In genomic region chr1:37949524-37950152, GRCh38 we compare ENCODE assay signal across 2 cellular contexts.
TF ChIP-seq lines count a peak whose summit lies in the region.

No MANE protein-coding gene starts in this region.

TF ChIP-seq in Ishikawa, 13 proteins besides CTCF, POLR2A, EP300 and RAD21:
- TF ChIP-seq YY1 (IDR thresholded peaks at IDR 0.05; ENCODE audit: low read depth) (no peak), USF1 (IDR thresholded peaks at IDR 0.05) (no peak), FOXM1 (IDR thresholded peaks at IDR 0.05; ENCODE audit: borderline replicate concordance, low read depth) (no peak), CREB1 (IDR thresholded peaks at IDR 0.05; ENCODE audit: low read depth) (no peak), EGR1 (IDR thresholded peaks at IDR 0.05) (no peak), REST (IDR thresholded peaks at IDR 0.05; ENCODE audit: low read depth) (peak; percentile 63), ZBTB7A (IDR thresholded peaks at IDR 0.05; ENCODE audit: low read depth) (no peak)
TF ChIP-seq in Ishikawa: peak in this region for 1.

TF ChIP-seq in H1, 55 proteins besides CTCF, POLR2A, EP300 and RAD21:
- TF ChIP-seq BRCA1 (IDR thresholded peaks at IDR 0.05; ENCODE audit: low read depth, low read length) (no peak), SUZ12 (IDR thresholded peaks at IDR 0.05; ENCODE audit: low read length) (no peak)
- TF ChIP-seq, protein P1, sequence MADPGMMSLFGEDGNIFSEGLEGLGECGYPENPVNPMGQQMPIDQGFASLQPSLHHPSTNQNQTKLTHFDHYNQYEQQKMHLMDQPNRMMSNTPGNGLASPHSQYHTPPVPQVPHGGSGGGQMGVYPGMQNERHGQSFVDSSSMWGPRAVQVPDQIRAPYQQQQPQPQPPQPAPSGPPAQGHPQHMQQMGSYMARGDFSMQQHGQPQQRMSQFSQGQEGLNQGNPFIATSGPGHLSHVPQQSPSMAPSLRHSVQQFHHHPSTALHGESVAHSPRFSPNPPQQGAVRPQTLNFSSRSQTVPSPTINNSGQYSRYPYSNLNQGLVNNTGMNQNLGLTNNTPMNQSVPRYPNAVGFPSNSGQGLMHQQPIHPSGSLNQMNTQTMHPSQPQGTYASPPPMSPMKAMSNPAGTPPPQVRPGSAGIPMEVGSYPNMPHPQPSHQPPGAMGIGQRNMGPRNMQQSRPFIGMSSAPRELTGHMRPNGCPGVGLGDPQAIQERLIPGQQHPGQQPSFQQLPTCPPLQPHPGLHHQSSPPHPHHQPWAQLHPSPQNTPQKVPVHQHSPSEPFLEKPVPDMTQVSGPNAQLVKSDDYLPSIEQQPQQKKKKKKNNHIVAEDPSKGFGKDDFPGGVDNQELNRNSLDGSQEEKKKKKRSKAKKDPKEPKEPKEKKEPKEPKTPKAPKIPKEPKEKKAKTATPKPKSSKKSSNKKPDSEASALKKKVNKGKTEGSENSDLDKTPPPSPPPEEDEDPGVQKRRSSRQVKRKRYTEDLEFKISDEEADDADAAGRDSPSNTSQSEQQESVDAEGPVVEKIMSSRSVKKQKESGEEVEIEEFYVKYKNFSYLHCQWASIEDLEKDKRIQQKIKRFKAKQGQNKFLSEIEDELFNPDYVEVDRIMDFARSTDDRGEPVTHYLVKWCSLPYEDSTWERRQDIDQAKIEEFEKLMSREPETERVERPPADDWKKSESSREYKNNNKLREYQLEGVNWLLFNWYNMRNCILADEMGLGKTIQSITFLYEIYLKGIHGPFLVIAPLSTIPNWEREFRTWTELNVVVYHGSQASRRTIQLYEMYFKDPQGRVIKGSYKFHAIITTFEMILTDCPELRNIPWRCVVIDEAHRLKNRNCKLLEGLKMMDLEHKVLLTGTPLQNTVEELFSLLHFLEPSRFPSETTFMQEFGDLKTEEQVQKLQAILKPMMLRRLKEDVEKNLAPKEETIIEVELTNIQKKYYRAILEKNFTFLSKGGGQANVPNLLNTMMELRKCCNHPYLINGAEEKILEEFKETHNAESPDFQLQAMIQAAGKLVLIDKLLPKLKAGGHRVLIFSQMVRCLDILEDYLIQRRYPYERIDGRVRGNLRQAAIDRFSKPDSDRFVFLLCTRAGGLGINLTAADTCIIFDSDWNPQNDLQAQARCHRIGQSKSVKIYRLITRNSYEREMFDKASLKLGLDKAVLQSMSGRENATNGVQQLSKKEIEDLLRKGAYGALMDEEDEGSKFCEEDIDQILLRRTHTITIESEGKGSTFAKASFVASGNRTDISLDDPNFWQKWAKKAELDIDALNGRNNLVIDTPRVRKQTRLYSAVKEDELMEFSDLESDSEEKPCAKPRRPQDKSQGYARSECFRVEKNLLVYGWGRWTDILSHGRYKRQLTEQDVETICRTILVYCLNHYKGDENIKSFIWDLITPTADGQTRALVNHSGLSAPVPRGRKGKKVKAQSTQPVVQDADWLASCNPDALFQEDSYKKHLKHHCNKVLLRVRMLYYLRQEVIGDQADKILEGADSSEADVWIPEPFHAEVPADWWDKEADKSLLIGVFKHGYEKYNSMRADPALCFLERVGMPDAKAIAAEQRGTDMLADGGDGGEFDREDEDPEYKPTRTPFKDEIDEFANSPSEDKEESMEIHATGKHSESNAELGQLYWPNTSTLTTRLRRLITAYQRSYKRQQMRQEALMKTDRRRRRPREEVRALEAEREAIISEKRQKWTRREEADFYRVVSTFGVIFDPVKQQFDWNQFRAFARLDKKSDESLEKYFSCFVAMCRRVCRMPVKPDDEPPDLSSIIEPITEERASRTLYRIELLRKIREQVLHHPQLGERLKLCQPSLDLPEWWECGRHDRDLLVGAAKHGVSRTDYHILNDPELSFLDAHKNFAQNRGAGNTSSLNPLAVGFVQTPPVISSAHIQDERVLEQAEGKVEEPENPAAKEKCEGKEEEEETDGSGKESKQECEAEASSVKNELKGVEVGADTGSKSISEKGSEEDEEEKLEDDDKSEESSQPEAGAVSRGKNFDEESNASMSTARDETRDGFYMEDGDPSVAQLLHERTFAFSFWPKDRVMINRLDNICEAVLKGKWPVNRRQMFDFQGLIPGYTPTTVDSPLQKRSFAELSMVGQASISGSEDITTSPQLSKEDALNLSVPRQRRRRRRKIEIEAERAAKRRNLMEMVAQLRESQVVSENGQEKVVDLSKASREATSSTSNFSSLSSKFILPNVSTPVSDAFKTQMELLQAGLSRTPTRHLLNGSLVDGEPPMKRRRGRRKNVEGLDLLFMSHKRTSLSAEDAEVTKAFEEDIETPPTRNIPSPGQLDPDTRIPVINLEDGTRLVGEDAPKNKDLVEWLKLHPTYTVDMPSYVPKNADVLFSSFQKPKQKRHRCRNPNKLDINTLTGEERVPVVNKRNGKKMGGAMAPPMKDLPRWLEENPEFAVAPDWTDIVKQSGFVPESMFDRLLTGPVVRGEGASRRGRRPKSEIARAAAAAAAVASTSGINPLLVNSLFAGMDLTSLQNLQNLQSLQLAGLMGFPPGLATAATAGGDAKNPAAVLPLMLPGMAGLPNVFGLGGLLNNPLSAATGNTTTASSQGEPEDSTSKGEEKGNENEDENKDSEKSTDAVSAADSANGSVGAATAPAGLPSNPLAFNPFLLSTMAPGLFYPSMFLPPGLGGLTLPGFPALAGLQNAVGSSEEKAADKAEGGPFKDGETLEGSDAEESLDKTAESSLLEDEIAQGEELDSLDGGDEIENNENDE (IDR thresholded peaks at IDR 0.05; ENCODE audit: insufficient replicate concordance, low read length), result no peak
